In genomic region chr1:165631403-165632151, GRCh38 we compare ENCODE assay signal across 8 cellular contexts. TPM values are rescaled to one million over a fixed set of nuclear protein-coding genes. Genes with fewer than 3 reads are reported as not detected.
A peak's percentile ranks its signal among the peaks of the same experiment; 100 is the strongest.
DNase-seq lines count a peak whose midpoint lies in the region; ATAC-seq lines count a peak whose summit lies in the region.

No MANE protein-coding gene starts in this region.

- peak; percentile 45 for DNase-seq in COLO829 (ENCODE audit: low spot score)
- peak; percentile 62 for DNase-seq in SK-MEL-5 (ENCODE audit: low read depth, low spot score)
- DNase-seq in amniotic epithelial cell (ENCODE audit: low read depth), result peak; percentile 86
- DNase-seq in hepatic stellate cell (ENCODE audit: low spot score), result peak; percentile 72
- no peak for DNase-seq in germinal center (ENCODE audit: low spot score)

- peak overlapping the region; percentile 91 for H3K27ac ChIP-seq in rectal smooth muscle tissue (ENCODE audit: low read depth, low read length)

- H3K4me1 ChIP-seq in rectal smooth muscle tissue (ENCODE audit: control insufficient read depth, insufficient read depth, low read length), result peaks cover 12% of the 10 kb centered on the region

- in situ Hi-C loops in SK-MEL-5 (cut with HindIII; ENCODE audit: low pct_unique_long_range_greater_than_20kb, low sequenced_read_pairs), result no loop called here

- no peaks in the 10 kb centered on the region for H3K27me3 ChIP-seq in rectal smooth muscle tissue (ENCODE audit: control insufficient read depth, insufficient read depth, low read length)

- no peaks in the 10 kb centered on the region for H3K36me3 ChIP-seq in rectal smooth muscle tissue (ENCODE audit: control insufficient read depth, insufficient read depth, low read length)

- peak overlapping the region; percentile 53 for H3K9ac ChIP-seq in rectal smooth muscle tissue (ENCODE audit: low read length)

- peak overlapping the region; percentile 90 for H3K4me3 ChIP-seq in rectal smooth muscle tissue (ENCODE audit: low read length)

- ATAC-seq in GM19397 (IDR thresholded peaks at IDR 0.05; ENCODE audit: unreplicated experiment) (peak; percentile 17), HG03521 (IDR thresholded peaks at IDR 0.05; ENCODE audit: unreplicated experiment) (peak; percentile 21)

RNA-seq across cellular contexts. Expression of gene MGST3, which starts 0.5 kb away (rescaled TPM):
- 162 and 163 TPM in 2 replicates for total RNA-seq in SK-MEL-5 (2014; rRNA removed; shearing (Covaris generic))
- polyA plus RNA-seq in SK-MEL-5 (2015; cell fraction: cytosol; rRNA removed), result 107 and 113 TPM in 2 replicates
- 23.0 and 38.3 TPM in 2 replicates for polyA plus RNA-seq in SK-MEL-5 (2015; cell fraction: nucleus; rRNA removed)
